ENCODE assay signal across 7 cellular contexts in the genomic region with DNA sequence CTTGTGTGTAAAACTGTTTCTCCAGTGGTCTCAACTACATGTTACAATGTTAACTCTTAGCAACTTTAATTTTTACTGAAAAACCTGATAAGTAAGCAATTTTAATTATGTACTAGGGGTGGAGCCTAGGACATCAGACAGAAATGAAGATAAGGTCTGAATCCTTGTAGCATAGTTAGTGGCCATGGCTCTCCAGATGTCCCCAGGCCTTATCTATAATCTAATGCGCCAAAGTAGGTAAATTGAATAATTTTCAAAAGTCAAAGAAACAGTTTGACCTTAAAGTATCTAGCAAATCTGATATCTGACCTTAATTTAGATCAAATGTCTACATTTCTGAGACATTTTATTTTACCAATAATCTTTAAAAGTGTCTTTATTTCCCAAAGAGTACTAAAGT.
"Had no signal": no experiment of that assay in that cellular context is flagged by ENCODE, and none has a peak within 500 bp of the region (broad histone marks: within the 10 kb centered on the region; RNA-seq: fewer than 3 reads in every experiment).

No MANE protein-coding gene starts in this region.

- ATAC-seq: K562 had no signal

- DNase-seq: IMR-90, KBM-7, KG1 had no signal

- H3K27ac ChIP-seq: HL-60, KMS-11 had no signal

- FAIRE-seq: HTR-8/SVneo, K562 had no signal

- H3K4me2 ChIP-seq: KMS-11 had no signal

- H3K4me3 ChIP-seq: K562 had no signal

- H3K9ac ChIP-seq: KMS-11 had no signal
